ENCODE assay signal across 8 cellular contexts in the genomic region with DNA sequence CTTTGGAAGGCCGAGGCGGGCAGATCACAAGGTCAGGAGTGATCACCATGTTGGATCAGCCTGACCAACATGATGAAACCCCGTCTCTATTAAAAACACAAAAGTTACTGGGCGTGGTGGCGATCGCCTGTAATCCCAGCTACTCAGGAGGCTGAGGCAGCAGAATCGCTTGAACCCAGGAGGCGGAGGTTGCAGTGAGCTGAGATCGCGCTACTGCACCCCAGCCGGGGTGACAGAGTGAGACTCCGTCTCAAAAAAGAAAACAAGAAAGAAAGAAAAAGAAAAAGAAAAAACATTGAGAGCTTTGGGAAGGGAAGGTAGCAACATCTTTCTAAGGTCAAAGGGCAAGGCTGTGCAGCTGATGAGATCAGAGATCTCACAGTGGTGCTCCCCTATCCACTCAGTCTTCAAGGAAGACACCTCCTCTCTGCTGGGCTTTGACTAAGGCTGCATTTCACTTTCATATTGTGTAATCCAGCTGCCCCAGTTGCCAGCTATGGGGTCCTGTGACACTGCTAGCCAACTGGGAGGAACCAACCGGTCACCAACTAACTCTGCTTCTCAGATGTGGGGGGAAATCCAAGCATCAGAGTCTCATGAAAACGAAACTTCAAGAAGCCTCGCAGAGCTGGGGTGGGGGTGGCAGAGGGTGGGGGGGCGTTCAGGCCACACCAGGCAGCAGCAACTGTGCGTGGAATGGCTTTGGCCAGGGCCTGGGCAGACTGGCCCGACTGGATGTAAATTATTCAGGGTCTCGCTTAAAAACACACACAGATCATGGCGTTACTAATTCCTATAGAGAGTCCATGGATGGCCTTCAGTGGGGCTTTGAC. TPM values are rescaled to one million over a fixed set of nuclear protein-coding genes. Genes with fewer than 3 reads are reported as not detected.
DNase-seq lines count a peak whose midpoint lies in the region; ATAC-seq and TF ChIP-seq lines count a peak whose summit lies in the region.

No MANE protein-coding gene starts in this region.

- H3K9me3 Mint-ChIP-seq in GM23338 = no peaks in the 10 kb centered on the region; the same call in 2 of the 3 replicates
- H3K9me3 Mint-ChIP-seq in activated T-cell treated with anti-CD3 and anti-CD28 coated beads, Interleukin-2, amount 50 U/mL, for 72 hours = no peaks in the 10 kb centered on the region

- H3K9me3 ChIP-seq in MM.1S (replicated peaks; ENCODE audit: insufficient read depth, low read length) (no peaks in the 10 kb centered on the region), left ventricle myocardium inferior (replicated peaks) (no peaks in the 10 kb centered on the region)

- H3K9me2 ChIP-seq in GM23338 (ENCODE audit: insufficient read depth) (no peaks in the 10 kb centered on the region), MM.1S (replicated peaks; ENCODE audit: insufficient read depth, low read length) (no peaks in the 10 kb centered on the region)

- peaks cover 42% of the 10 kb centered on the region for H3K27me3 Mint-ChIP-seq in GM23338 (ENCODE audit: insufficient read depth, low read depth, poor library complexity)
- peaks cover 4% of the 10 kb centered on the region for H3K27me3 Mint-ChIP-seq in activated T-cell treated with anti-CD3 and anti-CD28 coated beads, Interleukin-2, amount 50 U/mL, for 72 hours (ENCODE audit: low read depth)

- H3K36me3 Mint-ChIP-seq in GM23338 (ENCODE audit: low read depth) = peaks cover 2% of the 10 kb centered on the region; the same call in 1 of the 3 replicates
- H3K36me3 Mint-ChIP-seq in activated T-cell treated with anti-CD3 and anti-CD28 coated beads, Interleukin-2, amount 50 U/mL, for 72 hours (ENCODE audit: insufficient read depth in 2 of 2) = peaks cover 6 to 7% of the 10 kb centered on the region in 2 donors

- peak overlapping the region; percentile 85 for H3K4me3 Mint-ChIP-seq in GM23338
- peak overlapping the region; percentile 92 to 97 for H3K4me3 Mint-ChIP-seq in activated T-cell treated with anti-CD3 and anti-CD28 coated beads, Interleukin-2, amount 50 U/mL, for 72 hours

- ATAC-seq in GM23338 = no peak
- ATAC-seq in activated T-cell treated with anti-CD3 and anti-CD28 coated beads, Interleukin-2, amount 50 U/mL, for 72 hours (replicated peaks in 1 of 2) = peak; percentile 77 to 81

- TF ChIP-seq CTCF in GM23338 (conservative IDR thresholded peaks at IDR 0.05; ENCODE audit: low read depth in 2 of 2) (no peak), MM.1S (IDR thresholded peaks at IDR 0.05; ENCODE audit: low read length) (no peak), left ventricle myocardium inferior (IDR thresholded peaks at IDR 0.05; ENCODE audit: borderline replicate concordance) (no peak)

- H3K4me1 ChIP-seq in GM23338 (ENCODE audit: insufficient read depth) = peaks cover 15% of the 10 kb centered on the region
- peaks cover 18% of the 10 kb centered on the region for H3K4me1 ChIP-seq in MM.1S (ENCODE audit: low read length)
- peaks cover 67% of the 10 kb centered on the region for H3K4me1 ChIP-seq in left ventricle myocardium inferior

- peak overlapping the region; percentile 98 for H2AFZ ChIP-seq in GM23338
- H2AFZ ChIP-seq in MM.1S (ENCODE audit: low read length) = peak overlapping the region; percentile 52

- H3F3A ChIP-seq in GM23338 (replicated peaks; ENCODE audit: low read depth) (0 out of 2 replicates have a peak, but pooled peaks cover 6% of the 10 kb centered on the region), MM.1S (ENCODE audit: insufficient read depth, low read length) (peaks cover 32% of the 10 kb centered on the region)

- DNase-seq in GM03348 (ENCODE audit: low spot score) = peak; percentile 67
- no peak for DNase-seq in GM23338 (ENCODE audit: low spot score)
- peak; percentile 89 for DNase-seq in MM.1S
- peak; percentile 82 to 83 for DNase-seq in activated T-cell treated with anti-CD3 and anti-CD28 coated beads, Interleukin-2, amount 50 U/mL, for 72 hours
- peak; percentile 34 for DNase-seq in left ventricle myocardium inferior
- DNase-seq in stimulated activated CD4-positive, alpha-beta T cell treated with anti-CD3 and anti-CD28 coated beads, Interleukin-12 subunit alpha, Interleukin-12 subunit beta, amount 100 ng/mL, for 24 hours (ENCODE audit: low read depth in 2 of 2) = peak; percentile 22 to 52
- DNase-seq in NCI-H526 treated with DMSO at 0.1 percent for 48 hours (lab: John Stamatoyannopoulos, UW) = no peak
- no peak for DNase-seq in middle frontal gyrus (ENCODE audit: extremely low spot score, low spot score)

- peak overlapping the region; percentile 83 for H3K4me3 ChIP-seq in GM23338
- peak overlapping the region; percentile 100 for H3K4me3 ChIP-seq in MM.1S (ENCODE audit: low read length)
- peak overlapping the region; percentile 88 for H3K4me3 ChIP-seq in left ventricle myocardium inferior

- intact Hi-C loops in left ventricle myocardium inferior (cut with micrococcal nuclease) = no loop called here

- no peak overlapping the region for H3K27ac Mint-ChIP-seq in GM23338
- H3K27ac Mint-ChIP-seq in activated T-cell treated with anti-CD3 and anti-CD28 coated beads, Interleukin-2, amount 50 U/mL, for 72 hours = peak overlapping the region; percentile 95

- peak overlapping the region; percentile 91 for H3K9ac ChIP-seq in MM.1S (ENCODE audit: low read length)

- peaks cover 55% of the 10 kb centered on the region for H3K27me3 ChIP-seq in GM23338 (ENCODE audit: insufficient read depth)
- no peaks in the 10 kb centered on the region for H3K27me3 ChIP-seq in MM.1S (replicated peaks; ENCODE audit: insufficient read depth, low read length)
- no peaks in the 10 kb centered on the region for H3K27me3 ChIP-seq in left ventricle myocardium inferior (ENCODE audit: low read depth)

- H3K27ac ChIP-seq in GM23338 (ENCODE audit: low read depth) (no peak overlapping the region), MM.1S (ENCODE audit: low read length) (peak overlapping the region; percentile 94; the same call in 1 of the 2 replicates), left ventricle myocardium inferior (replicated peaks) (peak overlapping the region; percentile 98)

- H3K79me2 ChIP-seq in GM23338 (replicated peaks; ENCODE audit: insufficient read depth) (no peaks in the 10 kb centered on the region), MM.1S (ENCODE audit: low read length) (peaks cover 62% of the 10 kb centered on the region)

- H3K36me3 ChIP-seq in GM23338 (ENCODE audit: insufficient read depth) (no peaks in the 10 kb centered on the region), MM.1S (replicated peaks; ENCODE audit: insufficient read depth, low read length) (no peaks in the 10 kb centered on the region), left ventricle myocardium inferior (no peaks in the 10 kb centered on the region)

- H4K20me1 ChIP-seq in GM23338 (replicated peaks; ENCODE audit: insufficient read depth) = no peaks in the 10 kb centered on the region
- H4K20me1 ChIP-seq in MM.1S (ENCODE audit: insufficient read depth, low read length) = no peaks in the 10 kb centered on the region

- H3K4me2 ChIP-seq in GM23338 (peak overlapping the region; percentile 91), MM.1S (ENCODE audit: low read depth, low read length) (peak overlapping the region; percentile 69)

- H3K4me1 Mint-ChIP-seq in GM23338 = peaks cover 9% of the 10 kb centered on the region
- H3K4me1 Mint-ChIP-seq in activated T-cell treated with anti-CD3 and anti-CD28 coated beads, Interleukin-2, amount 50 U/mL, for 72 hours (ENCODE audit: low read depth) = peaks cover 48% of the 10 kb centered on the region

RNA-seq across cellular contexts. Expression of a gene that starts 1.5 kb away (rescaled TPM):
- 1.1 and 1.6 TPM in 2 replicates for total RNA-seq in GM23338 (2014; rRNA removed; shearing (Covaris generic))
- polyA plus RNA-seq in GM23338 (2016; fragmentation: Nextera tagmentation; extraction: Ambion mirVana) = 1.9 and 2.2 TPM in 2 replicates
- 10 to 100 TPM; 23.7 to 30.0 TPM for total RNA-seq in activated T-cell treated with anti-CD3 and anti-CD28 coated beads, Interleukin-2, amount 50 U/mL, for 72 hours
- 6.0 TPM for total RNA-seq in left ventricle myocardium inferior

Comparison
In these comparisons a context has a peak if more than half of its experiments do, and no peak if none do; other contexts are left out.
1. DNase-seq: peak in GM03348 (single experiment), MM.1S (single experiment), activated T-cell treated with anti-CD3 and anti-CD28 coated beads, Interleukin-2, amount 50 U/mL, for 72 hours (2 of 2), left ventricle myocardium inferior (single experiment) and stimulated activated CD4-positive, alpha-beta T cell treated with anti-CD3 and anti-CD28 coated beads, Interleukin-12 subunit alpha, Interleukin-12 subunit beta, amount 100 ng/mL, for 24 hours (2 of 2); none in GM23338 (single experiment), NCI-H526 treated with DMSO at 0.1 percent for 48 hours (single experiment) and middle frontal gyrus (single experiment).
2. Peak in every context shown above with its lines, with median percentiles within 50 percentile points of each other: H3K4me3 ChIP-seq.